ENCODE assay signal across 1 cellular context in the genomic region with DNA sequence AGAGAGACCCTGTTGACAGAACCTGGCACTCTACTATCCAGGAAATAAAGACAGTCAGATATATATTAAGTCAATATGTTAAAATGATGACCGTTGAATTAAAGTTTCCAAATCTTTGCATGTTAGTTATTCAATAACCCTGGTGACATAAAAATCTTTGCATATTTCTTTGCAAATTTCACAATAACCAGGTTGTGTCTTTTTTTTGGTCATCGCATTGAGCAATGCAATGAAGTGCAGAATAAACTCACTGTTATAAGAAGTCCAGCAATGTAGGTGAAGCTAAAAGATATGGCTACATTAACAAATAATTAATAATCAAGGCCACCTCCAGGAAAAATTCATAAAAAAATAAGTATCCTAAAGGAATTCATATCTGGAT.
TF ChIP-seq lines count a peak whose summit lies in the region.

No MANE protein-coding gene starts in this region.

TF ChIP-seq in HCT116, 20 proteins besides CTCF, POLR2A, EP300 and RAD21 (continued from another document):
- TF ChIP-seq, protein P1, sequence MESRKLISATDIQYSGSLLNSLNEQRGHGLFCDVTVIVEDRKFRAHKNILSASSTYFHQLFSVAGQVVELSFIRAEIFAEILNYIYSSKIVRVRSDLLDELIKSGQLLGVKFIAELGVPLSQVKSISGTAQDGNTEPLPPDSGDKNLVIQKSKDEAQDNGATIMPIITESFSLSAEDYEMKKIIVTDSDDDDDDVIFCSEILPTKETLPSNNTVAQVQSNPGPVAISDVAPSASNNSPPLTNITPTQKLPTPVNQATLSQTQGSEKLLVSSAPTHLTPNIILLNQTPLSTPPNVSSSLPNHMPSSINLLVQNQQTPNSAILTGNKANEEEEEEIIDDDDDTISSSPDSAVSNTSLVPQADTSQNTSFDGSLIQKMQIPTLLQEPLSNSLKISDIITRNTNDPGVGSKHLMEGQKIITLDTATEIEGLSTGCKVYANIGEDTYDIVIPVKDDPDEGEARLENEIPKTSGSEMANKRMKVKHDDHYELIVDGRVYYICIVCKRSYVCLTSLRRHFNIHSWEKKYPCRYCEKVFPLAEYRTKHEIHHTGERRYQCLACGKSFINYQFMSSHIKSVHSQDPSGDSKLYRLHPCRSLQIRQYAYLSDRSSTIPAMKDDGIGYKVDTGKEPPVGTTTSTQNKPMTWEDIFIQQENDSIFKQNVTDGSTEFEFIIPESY (IDR thresholded peaks at IDR 0.05; ENCODE audit: extremely low read depth, insufficient replicate concordance, low read length) = no peak
- TF ChIP-seq YY1 (IDR thresholded peaks at IDR 0.05; ENCODE audit: extremely low read depth, insufficient replicate concordance, low read depth, low read length) (no peak), ZNF274 (IDR thresholded peaks at IDR 0.05; ENCODE audit: low read depth, low read length) (no peak), CBX3 (IDR thresholded peaks at IDR 0.05; ENCODE audit: low read depth) (no peak), CEBPB (IDR thresholded peaks at IDR 0.05; ENCODE audit: low read depth) (no peak), TCF7L2 (IDR thresholded peaks at IDR 0.05; ENCODE audit: borderline replicate concordance, extremely low read depth, insufficient read depth, insufficient read length) (no peak), POLR2AphosphoS5 (IDR thresholded peaks at IDR 0.05; ENCODE audit: low read depth, low read length) (no peak), SIN3A (IDR thresholded peaks at IDR 0.05; ENCODE audit: low read depth) (no peak), EGR1 (IDR thresholded peaks at IDR 0.05; ENCODE audit: low read depth) (no peak), EZH2 (IDR thresholded peaks at IDR 0.05) (no peak), ELF1 (IDR thresholded peaks at IDR 0.05; ENCODE audit: borderline replicate concordance, low read depth) (no peak)
- TF ChIP-seq, protein P2, sequence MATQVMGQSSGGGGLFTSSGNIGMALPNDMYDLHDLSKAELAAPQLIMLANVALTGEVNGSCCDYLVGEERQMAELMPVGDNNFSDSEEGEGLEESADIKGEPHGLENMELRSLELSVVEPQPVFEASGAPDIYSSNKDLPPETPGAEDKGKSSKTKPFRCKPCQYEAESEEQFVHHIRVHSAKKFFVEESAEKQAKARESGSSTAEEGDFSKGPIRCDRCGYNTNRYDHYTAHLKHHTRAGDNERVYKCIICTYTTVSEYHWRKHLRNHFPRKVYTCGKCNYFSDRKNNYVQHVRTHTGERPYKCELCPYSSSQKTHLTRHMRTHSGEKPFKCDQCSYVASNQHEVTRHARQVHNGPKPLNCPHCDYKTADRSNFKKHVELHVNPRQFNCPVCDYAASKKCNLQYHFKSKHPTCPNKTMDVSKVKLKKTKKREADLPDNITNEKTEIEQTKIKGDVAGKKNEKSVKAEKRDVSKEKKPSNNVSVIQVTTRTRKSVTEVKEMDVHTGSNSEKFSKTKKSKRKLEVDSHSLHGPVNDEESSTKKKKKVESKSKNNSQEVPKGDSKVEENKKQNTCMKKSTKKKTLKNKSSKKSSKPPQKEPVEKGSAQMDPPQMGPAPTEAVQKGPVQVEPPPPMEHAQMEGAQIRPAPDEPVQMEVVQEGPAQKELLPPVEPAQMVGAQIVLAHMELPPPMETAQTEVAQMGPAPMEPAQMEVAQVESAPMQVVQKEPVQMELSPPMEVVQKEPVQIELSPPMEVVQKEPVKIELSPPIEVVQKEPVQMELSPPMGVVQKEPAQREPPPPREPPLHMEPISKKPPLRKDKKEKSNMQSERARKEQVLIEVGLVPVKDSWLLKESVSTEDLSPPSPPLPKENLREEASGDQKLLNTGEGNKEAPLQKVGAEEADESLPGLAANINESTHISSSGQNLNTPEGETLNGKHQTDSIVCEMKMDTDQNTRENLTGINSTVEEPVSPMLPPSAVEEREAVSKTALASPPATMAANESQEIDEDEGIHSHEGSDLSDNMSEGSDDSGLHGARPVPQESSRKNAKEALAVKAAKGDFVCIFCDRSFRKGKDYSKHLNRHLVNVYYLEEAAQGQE (IDR thresholded peaks at IDR 0.05; ENCODE audit: low read depth) = no peak
- TF ChIP-seq, protein P3, sequence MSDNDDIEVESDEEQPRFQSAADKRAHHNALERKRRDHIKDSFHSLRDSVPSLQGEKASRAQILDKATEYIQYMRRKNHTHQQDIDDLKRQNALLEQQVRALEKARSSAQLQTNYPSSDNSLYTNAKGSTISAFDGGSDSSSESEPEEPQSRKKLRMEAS (IDR thresholded peaks at IDR 0.05) = no peak
TF ChIP-seq in HCT116: peak in this region for 0.
